ENCODE assay signal across 12 cellular contexts in the genomic region with DNA sequence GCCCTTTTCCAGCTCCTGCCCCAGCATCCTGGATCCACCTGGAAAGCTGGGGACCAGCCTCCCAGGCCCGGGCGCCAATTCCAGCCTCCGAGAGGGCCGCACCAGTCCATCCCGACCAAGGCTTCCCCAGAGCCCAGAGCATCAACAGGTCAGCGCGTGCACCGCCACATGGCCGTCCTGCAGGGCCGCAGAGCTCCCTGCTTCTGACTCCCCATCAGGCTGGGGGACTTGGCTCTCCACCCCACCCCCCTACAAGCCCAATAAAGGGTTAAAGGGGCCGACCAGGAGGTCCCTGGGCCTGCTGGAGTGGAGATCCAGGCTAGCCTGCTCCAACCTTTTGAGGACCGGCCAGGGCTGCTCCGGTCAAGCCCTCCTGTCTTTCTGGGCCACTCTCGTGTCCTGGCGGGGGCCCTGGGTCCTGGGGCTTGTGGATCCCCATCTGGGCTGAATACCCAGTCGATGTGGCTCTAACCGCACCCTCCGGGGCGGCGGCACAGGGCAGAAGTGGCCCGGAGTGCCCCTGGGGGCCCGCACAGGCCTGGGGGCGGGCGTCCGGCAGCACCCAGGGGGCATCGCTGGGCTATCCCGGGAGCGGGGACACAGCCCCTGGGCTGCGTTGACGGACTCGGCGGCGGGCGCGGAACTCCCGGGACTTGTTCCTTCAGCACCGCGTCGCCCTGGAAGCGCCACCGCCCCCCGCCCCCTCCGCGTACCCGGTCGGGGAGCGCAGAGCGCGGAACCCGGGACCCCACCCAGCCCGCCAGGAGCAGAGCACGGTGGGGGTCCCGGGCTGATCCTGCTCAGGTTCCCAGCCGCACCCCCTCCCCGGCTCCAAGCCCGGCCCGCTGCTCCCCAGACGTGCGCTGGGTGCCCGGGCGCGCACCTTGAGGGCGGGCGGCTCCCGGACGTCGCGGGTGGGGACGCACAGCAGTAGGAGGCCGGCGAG. TPM values are rescaled to one million over a fixed set of nuclear protein-coding genes. Genes with fewer than 3 reads are reported as not detected.
DNase-seq lines count a peak whose midpoint lies in the region; ATAC-seq, FAIRE-seq and TF ChIP-seq lines count a peak whose summit lies in the region.
"Had no signal": no experiment of that assay in that cellular context is flagged by ENCODE, and none has a peak within 500 bp of the region (broad histone marks: within the 10 kb centered on the region; RNA-seq: fewer than 3 reads in every experiment).

No MANE protein-coding gene starts in this region.

- H3K4me1 ChIP-seq in right lobe of liver (peaks cover 2 to 27% (median 11%) of the 10 kb centered on the region in 4 donors), tibial nerve (peaks cover 3 to 82% (median 35%) of the 10 kb centered on the region in 4 donors)
- H3K4me1 ChIP-seq: SJSA1 had no signal

- peak; percentile 41 for DNase-seq in Right ventricle myocardium superior
- no peak for DNase-seq in cardiac septum (ENCODE audit: low spot score)
- DNase-seq in bronchial epithelial cell (ENCODE audit: low read depth) = no peak
- DNase-seq in right lobe of liver = peak in 1 of 3 donors; percentile 27
- no peak for DNase-seq in tibial nerve (ENCODE audit: low spot score in 2 of 2)
- DNase-seq in GM19239 (ENCODE audit: insufficient read length, low spot score) = no peak
- DNase-seq in NCI-H446 treated with DMSO at 0.1 percent for 48 hours (lab: John Stamatoyannopoulos, UW) = no peak
- DNase-seq in kidney tubule cell (ENCODE audit: low spot score) = no peak
- DNase-seq: AML-193 had no signal

- H3K27me3 ChIP-seq in bronchial epithelial cell (ENCODE audit: control insufficient read depth, insufficient read depth, low read length) = peaks cover 3% of the 10 kb centered on the region
- H3K27me3 ChIP-seq in right lobe of liver = no peaks in the 10 kb centered on the region
- peaks cover 0 to 35% of the 10 kb centered on the region in 2 donors for H3K27me3 ChIP-seq in tibial nerve

- H3K4me3 ChIP-seq in bronchial epithelial cell (ENCODE audit: low read depth, low read length) = peak overlapping the region; percentile 44
- peak overlapping the region; percentile 29 to 53 (median 51) for H3K4me3 ChIP-seq in right lobe of liver
- peak overlapping the region; percentile 32 to 55 (median 40) for H3K4me3 ChIP-seq in tibial nerve
- H3K4me3 ChIP-seq: SJSA1 had no signal

- ATAC-seq in Right ventricle myocardium superior (ENCODE audit: poor library complexity) (no peak), right lobe of liver (no peak)

- no peak for FAIRE-seq in bronchial epithelial cell (lab: Jason Lieb, UNC)
- FAIRE-seq in GM19239 (lab: Jason Lieb, UNC) = no peak
- FAIRE-seq: GM12891, small intestine had no signal

- H3K27ac ChIP-seq in right lobe of liver = no peak overlapping the region
- peak overlapping the region; percentile 76 to 92 (median 88) for H3K27ac ChIP-seq in tibial nerve
- H3K27ac ChIP-seq: SJSA1 had no signal

- no peaks in the 10 kb centered on the region for H3K9me3 ChIP-seq in right lobe of liver
- H3K9me3 ChIP-seq in tibial nerve = no peaks in the 10 kb centered on the region
- H3K9me3 ChIP-seq: SJSA1 had no signal

- intact Hi-C loops in Right ventricle myocardium superior (cut with DNase I) (no loop called here), cardiac septum (cut with DNase I) (no loop called here), right lobe of liver (cut with DNase I) (no loop called here)

- no peak for TF ChIP-seq POLR2A in right lobe of liver (IDR thresholded peaks at IDR 0.05)
- TF ChIP-seq POLR2A in tibial nerve (IDR thresholded peaks at IDR 0.05) = no peak

- no peak for TF ChIP-seq EP300 in tibial nerve (IDR thresholded peaks at IDR 0.05)

- WGBS in right lobe of liver (ENCODE audit: insufficient coverage, low coverage, low lambda C conversion rate, missing lambda C conversion rate) = 40% methylated on average over 1 of the region's 71 CpGs
- 23 to 24% methylated on average over 20 to 26 of the region's 71 CpGs for WGBS in tibial nerve, 2 donors

- TF ChIP-seq CTCF in bronchial epithelial cell (IDR thresholded peaks at IDR 0.05; ENCODE audit: insufficient read depth, low read length, severe bottlenecking) = no peak
- no peak for TF ChIP-seq CTCF in right lobe of liver (IDR thresholded peaks at IDR 0.05)
- TF ChIP-seq CTCF in tibial nerve (IDR thresholded peaks at IDR 0.05) = no peak

- no peaks in the 10 kb centered on the region for H3K36me3 ChIP-seq in bronchial epithelial cell (ENCODE audit: control insufficient read depth, insufficient read depth, low read length)
- H3K36me3 ChIP-seq in right lobe of liver = no peaks in the 10 kb centered on the region
- H3K36me3 ChIP-seq in tibial nerve = no peaks in the 10 kb centered on the region
- H3K36me3 ChIP-seq: SJSA1 had no signal

RNA-seq across cellular contexts. Expression of gene ENTPD2, which starts 0.6 kb away (rescaled TPM):
- total RNA-seq in Right ventricle myocardium superior = 1.9 TPM
- total RNA-seq in cardiac septum = 0.92 TPM
- 0.79 and 1.2 TPM in 2 replicates for total RNA-seq in bronchial epithelial cell
- 1 to 10 TPM in 2 of 6 experiments, under 1 TPM in 4; 0.50 to 2.1 (median 0.80) TPM for total RNA-seq in right lobe of liver
- total RNA-seq in tibial nerve = 10 to 100 TPM in 3 of 4 donors, 1 to 10 TPM in 1; 7.0 to 21.0 (median 18.1) TPM
- total RNA-seq: SJSA1 had no signal

RNA-seq across cellular contexts. Expression of gene NPDC1, which starts 7.3 kb away (rescaled TPM):
- total RNA-seq in Right ventricle myocardium superior (59.1 TPM), cardiac septum (96.4 TPM), bronchial epithelial cell (5.5 and 10.5 TPM in 2 replicates), right lobe of liver (10 to 100 TPM in 5 of 6 experiments, 1 to 10 TPM in 1; 9.3 to 14.9 (median 12.2) TPM), tibial nerve (100 to 1,000 TPM in 3 of 4 donors, 10 to 100 TPM in 1; 80.6 to 269 (median 182) TPM)
- total RNA-seq: SJSA1 had no signal

RNA-seq across cellular contexts. Expression of gene SAPCD2, which starts 17.1 kb away (rescaled TPM):
- total RNA-seq in Right ventricle myocardium superior (0.22 TPM), cardiac septum (0.11 TPM), bronchial epithelial cell (0.26 and 1.2 TPM in 2 replicates), right lobe of liver (under 1 TPM in 5 of 6 experiments, not detected in 1; 0.05 to 0.43 (median 0.22) TPM), tibial nerve (under 1 TPM in 2 of 4 donors, not detected in 2; 0.22 to 0.90 TPM)

RNA-seq across cellular contexts. Expression of gene FUT7, which starts 21.4 kb away (rescaled TPM):
- total RNA-seq in Right ventricle myocardium superior (not detected), cardiac septum (0.22 TPM), bronchial epithelial cell (not detected in 2 replicates), right lobe of liver (under 1 TPM in 2 of 6 experiments, not detected in 4; 0.12 to 0.13 TPM), tibial nerve (under 1 TPM in 1 of 4 donors, not detected in 3; 0.60 TPM)
- total RNA-seq: SJSA1 had no signal

RNA-seq across cellular contexts. Expression of gene UAP1L1, which starts 24.0 kb away (rescaled TPM):
- total RNA-seq in Right ventricle myocardium superior (11.3 TPM), cardiac septum (6.5 TPM), bronchial epithelial cell (2.0 and 3.2 TPM in 2 replicates), right lobe of liver (1 to 10 TPM; 1.3 to 4.9 (median 1.9) TPM), tibial nerve (10 to 100 TPM in 2 of 4 donors, 1 to 10 TPM in 2; 8.1 to 20.7 (median 12.3) TPM)

Comparison
In these comparisons a context has a peak if more than half of its experiments do, and no peak if none do; other contexts are left out.
1. H3K27ac ChIP-seq: peak in tibial nerve (4 of 4); none in right lobe of liver (0 of 3).
2. Peak in every context shown above with its lines, with median percentiles within 50 percentile points of each other: H3K4me3 ChIP-seq.